ENCODE assay signal across 25 cellular contexts in genomic region chr15:88881781-88882180, GRCh38.
"Had no signal": no experiment of that assay in that cellular context is flagged by ENCODE, and none has a peak within 500 bp of the region (broad histone marks: within the 10 kb centered on the region; RNA-seq: fewer than 3 reads in every experiment).

No MANE protein-coding gene starts in this region.

- DNase-seq: activated CD4-positive, alpha-beta T cell treated with anti-CD3 and anti-CD28 coated beads for 36 hours; activated CD4-positive, alpha-beta T cell treated with anti-CD3 and anti-CD28 coated beads, Interleukin-2, amount 50 U/mL, for 48 hours; activated effector memory CD4-positive, alpha-beta T cell treated with Interleukin-2 at 50 U/mL for 16 hours; activated T-cell treated with anti-CD3 and anti-CD28 coated beads, Interleukin-2, amount 50 U/mL, for 4 hours; adrenal gland; effector memory CD4-positive, alpha-beta T cell; foreskin keratinocyte; hypothalamus; islet precursor cell; left colon; lower lobe of right lung; occipital lobe; stimulated activated CD4-positive, alpha-beta T cell treated with anti-CD3 and anti-CD28 coated beads, Interleukin-12 subunit alpha, Interleukin-12 subunit beta, amount 100 ng/mL, for 4 hours; stimulated activated CD4-positive, alpha-beta T cell treated with anti-CD3 and anti-CD28 coated beads, Interleukin-1b, Interleukin-23, amount 100 ng/mL, for 48 hours; stimulated activated naive CD4-positive, alpha-beta T cell treated with Interleukin-2 at 50 U/mL for 16 hours; substantia nigra; tibial artery; uterus had no signal

- H3K36me3 ChIP-seq: adrenal gland, lower lobe of right lung, uterus had no signal

- H3K27ac ChIP-seq: adrenal gland, esophagus muscularis mucosa, foreskin keratinocyte, lower lobe of right lung, tibial artery, uterus had no signal

- H3K4me3 Mint-ChIP-seq: activated CD4-positive, alpha-beta T cell treated with anti-CD3 and anti-CD28 coated beads for 36 hours; activated T-cell treated with anti-CD3 and anti-CD28 coated beads, Interleukin-2, amount 50 U/mL, for 4 hours; dendritic cell treated with granulocyte-macrophage colony-stimulating factor and Interleukin-4, amounts not matched to agents 40 ng/mL and 50 ng/mL, for 4 days; nephron; T-helper 2 cell treated with Interferon-gamma antibody and Interleukin-4, amounts not matched to agents 5 μg/mL and 100 μg/mL, for 36 hours; WTC11 had no signal

- H3K4me3 ChIP-seq: adrenal gland, esophagus muscularis mucosa, lower lobe of right lung, tibial artery, uterus had no signal

- H3K4me1 ChIP-seq: adrenal gland, esophagus muscularis mucosa, foreskin keratinocyte, lower lobe of right lung, uterus had no signal

- H3K27ac Mint-ChIP-seq: activated CD4-positive, alpha-beta T cell treated with anti-CD3 and anti-CD28 coated beads for 36 hours; dendritic cell treated with granulocyte-macrophage colony-stimulating factor and Interleukin-4, amounts not matched to agents 40 ng/mL and 50 ng/mL, for 4 days; nephron; progenitor cell of endocrine pancreas; T-helper 2 cell treated with Interferon-gamma antibody and Interleukin-4, amounts not matched to agents 5 μg/mL and 100 μg/mL, for 36 hours; WTC11 had no signal

- H3K9me3 ChIP-seq: adrenal gland, esophagus muscularis mucosa, lower lobe of right lung, tibial artery, uterus had no signal

- H3K27me3 ChIP-seq: adrenal gland, esophagus muscularis mucosa, foreskin keratinocyte, tibial artery, uterus had no signal

- H3K27me3 Mint-ChIP-seq: activated CD4-positive, alpha-beta T cell treated with anti-CD3 and anti-CD28 coated beads for 36 hours; dendritic cell treated with granulocyte-macrophage colony-stimulating factor and Interleukin-4, amounts not matched to agents 40 ng/mL and 50 ng/mL, for 4 days; progenitor cell of endocrine pancreas had no signal

- H3K4me1 Mint-ChIP-seq: activated CD4-positive, alpha-beta T cell treated with anti-CD3 and anti-CD28 coated beads for 36 hours; nephron had no signal

- ATAC-seq: activated CD4-positive, alpha-beta T cell treated with anti-CD3 and anti-CD28 coated beads for 36 hours; activated naive CD4-positive, alpha-beta T cell treated with anti-CD3 and anti-CD28 coated beads, Interleukin-2, amount 50 U/mL, for 72 hours; activated T-cell treated with anti-CD3 and anti-CD28 coated beads, Interleukin-2, amount 50 U/mL, for 4 hours; foreskin keratinocyte; left colon; lower lobe of right lung; WTC11 had no signal

- H3K9me3 Mint-ChIP-seq: activated naive CD4-positive, alpha-beta T cell treated with anti-CD3 and anti-CD28 coated beads, Interleukin-2, amount 50 U/mL, for 72 hours; activated T-cell treated with anti-CD3 and anti-CD28 coated beads, Interleukin-2, amount 50 U/mL, for 4 hours; dendritic cell treated with granulocyte-macrophage colony-stimulating factor and Interleukin-4, amounts not matched to agents 40 ng/mL and 50 ng/mL, for 4 days; nephron; T-helper 2 cell treated with Interferon-gamma antibody and Interleukin-4, amounts not matched to agents 5 μg/mL and 100 μg/mL, for 36 hours had no signal
